ENCODE assay signal across 1 cellular context in the genomic region with DNA sequence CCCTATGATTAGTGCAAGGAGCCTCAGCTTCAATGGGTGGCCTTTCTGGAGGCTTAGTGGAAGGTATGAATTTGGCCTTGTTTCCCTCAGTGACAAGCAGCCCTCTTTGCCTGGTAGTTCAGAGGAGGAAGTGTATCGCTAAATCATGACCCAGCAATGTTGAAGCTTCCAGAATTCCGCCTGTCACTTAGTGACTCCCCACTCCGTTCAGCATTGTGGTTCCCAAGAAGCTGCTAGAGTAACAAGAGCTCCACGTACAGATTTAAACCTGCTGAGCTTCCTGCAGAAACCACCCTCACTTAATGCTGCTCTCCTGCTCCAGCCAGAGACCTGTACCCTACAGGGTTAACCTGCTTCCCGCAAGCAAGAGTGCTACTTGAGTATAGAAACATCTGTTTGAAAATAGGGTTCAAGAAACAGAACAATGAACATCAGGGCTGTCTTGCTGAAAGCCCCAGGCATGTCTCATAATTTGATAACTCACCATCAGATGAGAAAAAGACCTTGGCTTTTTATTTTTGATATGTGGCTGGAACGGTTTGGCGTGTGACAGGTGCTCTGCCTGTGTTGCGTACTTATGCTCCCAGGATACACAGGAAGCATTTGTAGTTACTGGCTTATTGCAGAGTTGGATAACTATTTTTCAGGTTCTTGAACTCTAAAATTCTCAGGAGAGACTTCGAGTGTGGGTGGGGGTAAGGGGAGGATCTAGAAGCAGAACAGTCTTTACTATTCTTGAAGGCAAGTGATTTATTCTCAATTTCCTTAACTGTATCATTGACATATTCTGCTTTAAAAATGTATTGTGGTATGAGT.
TF ChIP-seq lines count a peak whose summit lies in the region.

No MANE protein-coding gene starts in this region.

TF ChIP-seq in WTC11, 78 proteins besides CTCF, POLR2A, EP300 and RAD21 (continued from another document):
- TF ChIP-seq, protein P1, sequence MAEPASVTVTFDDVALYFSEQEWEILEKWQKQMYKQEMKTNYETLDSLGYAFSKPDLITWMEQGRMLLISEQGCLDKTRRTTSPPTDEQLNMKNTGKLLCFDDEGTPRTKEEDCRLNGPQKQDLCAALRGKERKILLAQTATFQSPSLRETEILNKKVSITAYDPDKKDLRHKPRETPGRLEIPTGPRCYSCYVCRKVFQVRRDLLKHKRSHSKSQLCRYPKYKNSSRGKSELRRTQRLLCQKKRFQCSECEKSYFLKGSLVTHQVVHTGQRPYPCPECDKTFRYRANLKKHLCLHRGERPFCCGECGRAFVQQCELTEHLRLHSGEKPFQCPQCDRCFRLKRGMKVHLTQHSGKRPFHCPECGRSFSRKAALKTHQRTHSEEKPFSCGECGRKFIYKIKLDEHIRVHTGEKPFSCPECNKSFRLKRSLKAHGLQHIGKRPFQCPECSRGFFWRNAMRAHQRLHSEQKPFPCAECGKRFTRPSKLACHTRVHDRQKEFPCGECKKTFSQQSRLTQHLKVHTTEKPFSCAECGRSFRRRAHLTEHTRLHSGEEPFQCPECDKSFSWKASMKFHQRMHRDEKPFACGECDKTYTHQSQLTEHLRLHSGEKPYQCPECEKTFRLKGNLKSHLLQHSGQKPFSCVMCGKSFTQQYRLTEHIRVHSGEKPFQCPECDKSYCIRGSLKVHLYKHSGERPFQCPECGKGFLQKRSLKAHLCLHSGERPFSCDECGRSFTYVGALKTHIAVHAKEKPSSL (CRISPR knock-in tag; conservative IDR thresholded peaks at IDR 0.05), result no peak
- no peak for TF ChIP-seq ELF4 (CRISPR knock-in tag; IDR thresholded peaks at IDR 0.05; ENCODE audit: low read depth)
- TF ChIP-seq, protein P2, sequence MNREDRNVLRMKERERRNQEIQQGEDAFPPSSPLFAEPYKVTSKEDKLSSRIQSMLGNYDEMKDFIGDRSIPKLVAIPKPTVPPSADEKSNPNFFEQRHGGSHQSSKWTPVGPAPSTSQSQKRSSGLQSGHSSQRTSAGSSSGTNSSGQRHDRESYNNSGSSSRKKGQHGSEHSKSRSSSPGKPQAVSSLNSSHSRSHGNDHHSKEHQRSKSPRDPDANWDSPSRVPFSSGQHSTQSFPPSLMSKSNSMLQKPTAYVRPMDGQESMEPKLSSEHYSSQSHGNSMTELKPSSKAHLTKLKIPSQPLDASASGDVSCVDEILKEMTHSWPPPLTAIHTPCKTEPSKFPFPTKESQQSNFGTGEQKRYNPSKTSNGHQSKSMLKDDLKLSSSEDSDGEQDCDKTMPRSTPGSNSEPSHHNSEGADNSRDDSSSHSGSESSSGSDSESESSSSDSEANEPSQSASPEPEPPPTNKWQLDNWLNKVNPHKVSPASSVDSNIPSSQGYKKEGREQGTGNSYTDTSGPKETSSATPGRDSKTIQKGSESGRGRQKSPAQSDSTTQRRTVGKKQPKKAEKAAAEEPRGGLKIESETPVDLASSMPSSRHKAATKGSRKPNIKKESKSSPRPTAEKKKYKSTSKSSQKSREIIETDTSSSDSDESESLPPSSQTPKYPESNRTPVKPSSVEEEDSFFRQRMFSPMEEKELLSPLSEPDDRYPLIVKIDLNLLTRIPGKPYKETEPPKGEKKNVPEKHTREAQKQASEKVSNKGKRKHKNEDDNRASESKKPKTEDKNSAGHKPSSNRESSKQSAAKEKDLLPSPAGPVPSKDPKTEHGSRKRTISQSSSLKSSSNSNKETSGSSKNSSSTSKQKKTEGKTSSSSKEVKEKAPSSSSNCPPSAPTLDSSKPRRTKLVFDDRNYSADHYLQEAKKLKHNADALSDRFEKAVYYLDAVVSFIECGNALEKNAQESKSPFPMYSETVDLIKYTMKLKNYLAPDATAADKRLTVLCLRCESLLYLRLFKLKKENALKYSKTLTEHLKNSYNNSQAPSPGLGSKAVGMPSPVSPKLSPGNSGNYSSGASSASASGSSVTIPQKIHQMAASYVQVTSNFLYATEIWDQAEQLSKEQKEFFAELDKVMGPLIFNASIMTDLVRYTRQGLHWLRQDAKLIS (CRISPR knock-in tag; IDR thresholded peaks at IDR 0.05; ENCODE audit: borderline replicate concordance), result no peak
- no peak for TF ChIP-seq ETV6 (CRISPR knock-in tag; IDR thresholded peaks at IDR 0.05)
- TF ChIP-seq, protein P3, sequence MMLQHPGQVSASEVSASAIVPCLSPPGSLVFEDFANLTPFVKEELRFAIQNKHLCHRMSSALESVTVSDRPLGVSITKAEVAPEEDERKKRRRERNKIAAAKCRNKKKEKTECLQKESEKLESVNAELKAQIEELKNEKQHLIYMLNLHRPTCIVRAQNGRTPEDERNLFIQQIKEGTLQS (CRISPR knock-in tag; conservative IDR thresholded peaks at IDR 0.05), result no peak
- no peak for TF ChIP-seq FOXP1 (CRISPR knock-in tag; IDR thresholded peaks at IDR 0.05; ENCODE audit: borderline replicate concordance)
- no peak for TF ChIP-seq ZNF263 (CRISPR knock-in tag; IDR thresholded peaks at IDR 0.05; ENCODE audit: low read depth)
- TF ChIP-seq, protein P4, sequence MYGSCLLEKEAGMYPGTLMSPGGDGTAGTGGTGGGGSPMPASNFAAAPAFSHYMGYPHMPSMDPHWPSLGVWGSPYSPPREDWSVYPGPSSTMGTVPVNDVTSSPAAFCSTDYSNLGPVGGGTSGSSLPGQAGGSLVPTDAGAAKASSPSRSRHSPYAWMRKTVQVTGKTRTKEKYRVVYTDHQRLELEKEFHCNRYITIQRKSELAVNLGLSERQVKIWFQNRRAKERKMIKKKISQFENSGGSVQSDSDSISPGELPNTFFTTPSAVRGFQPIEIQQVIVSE (CRISPR knock-in tag; IDR thresholded peaks at IDR 0.05; ENCODE audit: borderline replicate concordance), result no peak
- no peak for TF ChIP-seq SOX15 (CRISPR knock-in tag; IDR thresholded peaks at IDR 0.05)
TF ChIP-seq in WTC11: peak in this region for 0.
